Comparison of ENCODE assay signal across 21 cellular contexts in genomic region chr2:191113761-191114160, GRCh38. TPM values are rescaled to one million over a fixed set of nuclear protein-coding genes. Genes with fewer than 3 reads are reported as not detected.
DNase-seq lines count a peak whose midpoint lies in the region; ATAC-seq, FAIRE-seq and TF ChIP-seq lines count a peak whose summit lies in the region.
"Had no signal": no experiment of that assay in that cellular context is flagged by ENCODE, and none has a peak within 500 bp of the region (broad histone marks: within the 10 kb centered on the region; RNA-seq: fewer than 3 reads in every experiment).

No MANE protein-coding gene starts in this region.

- no peak for FAIRE-seq in GM12878 (lab: Jason Lieb, UNC)
- FAIRE-seq: bronchial epithelial cell, TTC549 had no signal

- POLR2A ChIA-PET in GM12878 (lab: Charles Lee), result interaction anchor here (1.1 kb wide), 1 partner anchor 13 kb away, joined by 3 read pairs; no protein-coding TSS in a partner anchor

- H3K79me2 ChIP-seq in GM12878 (ENCODE audit: control insufficient read depth, insufficient read depth, low read length), result no peaks in the 10 kb centered on the region

- no peak for TF ChIP-seq CTCF in GM12878 (IDR thresholded peaks at IDR 0.05 in 2 of 3, conservative IDR thresholded peaks at IDR 0.05 in 1 of 3; ENCODE audit: control insufficient read depth in 2 of 3, extremely low read depth in 1 of 3, insufficient read depth in 1 of 3, low read depth in 3 of 3, low read length in 3 of 3)
- no peak for TF ChIP-seq CTCF in GM20000 (IDR thresholded peaks at IDR 0.05; ENCODE audit: extremely low read depth, missing control alignments)

- H3K27me3 Mint-ChIP-seq in activated naive CD4-positive, alpha-beta T cell treated with anti-CD3 and anti-CD28 coated beads, Interleukin-2, amount 50 U/mL, for 24 hours, result no peaks in the 10 kb centered on the region
- no peaks in the 10 kb centered on the region for H3K27me3 Mint-ChIP-seq in T-helper 17 cell

- no peak for TF ChIP-seq RAD21 in GM12878 (IDR thresholded peaks at IDR 0.05; ENCODE audit: insufficient read depth, low read depth, low read length)

- TF ChIP-seq EP300 in GM12878 (IDR thresholded peaks at IDR 0.05; ENCODE audit: borderline replicate concordance in 1 of 2, control insufficient read depth in 1 of 2, low read depth in 2 of 2, low read length in 2 of 2), result no peak

- H3K27ac Mint-ChIP-seq in activated naive CD4-positive, alpha-beta T cell treated with anti-CD3 and anti-CD28 coated beads, Interleukin-2, amount 50 U/mL, for 24 hours, result peak overlapping the region; percentile 95
- peak overlapping the region; percentile 86 for H3K27ac Mint-ChIP-seq in T-helper 17 cell

- peaks cover 43% of the 10 kb centered on the region for H3K36me3 Mint-ChIP-seq in activated naive CD4-positive, alpha-beta T cell treated with anti-CD3 and anti-CD28 coated beads, Interleukin-2, amount 50 U/mL, for 24 hours
- H3K36me3 Mint-ChIP-seq in T-helper 17 cell (ENCODE audit: low read depth), result peaks cover 2% of the 10 kb centered on the region

- no peak overlapping the region for H2AFZ ChIP-seq in GM12878 (ENCODE audit: control insufficient read depth, low read depth, low read length)

- H3K36me3 ChIP-seq in GM12878 (ENCODE audit: control insufficient read depth in 2 of 2, insufficient read depth in 2 of 2, low read length in 1 of 2), result no peaks in the 10 kb centered on the region
- H3K36me3 ChIP-seq: adrenal gland, thoracic aorta had no signal

- no peak overlapping the region for H3K9ac ChIP-seq in GM12878 (ENCODE audit: control insufficient read depth, insufficient read depth, low read length)

- SMC1A ChIA-PET in GM12878 (lab: Charles Lee; ENCODE audit: uncharacterized antibody, unreplicated experiment), result interaction anchor here (1.0 to 2.1 kb wide), 8 partner anchors 10 to 63 kb away, joined by 3 to 19 read pairs (median 4); no protein-coding TSS in a partner anchor

- no peaks in the 10 kb centered on the region for H4K20me1 ChIP-seq in GM12878 (ENCODE audit: control insufficient read depth, insufficient read depth)

- intact Hi-C loops in GM12878 (cut with micrococcal nuclease; ENCODE audit: unreplicated experiment), result loop anchor here (2.0 kb wide), 1 partner anchor 37 kb away; the partner anchor contains the start of gene STAT4

- no peaks in the 10 kb centered on the region for H3K9me3 Mint-ChIP-seq in activated naive CD4-positive, alpha-beta T cell treated with anti-CD3 and anti-CD28 coated beads, Interleukin-2, amount 50 U/mL, for 24 hours

- WGBS in GM12878 (ENCODE audit: insufficient coverage, insufficient replicate concordance, low lambda C conversion rate, missing lambda C conversion rate), result 41% methylated on average over 1 of the region's 1 CpG

- ATAC-seq in T-helper 17 cell (peak; percentile 26), GM12878 (no peak)
- ATAC-seq: Right ventricle myocardium inferior had no signal

- CTCF ChIA-PET in GM12878 (lab: Yijun Ruan, JAX), result interaction anchor here (0.7 to 4.9 kb wide), 4 partner anchors 42 to 101 kb away, joined by 3 to 29 read pairs (median 10); no protein-coding TSS in a partner anchor

- TF ChIP-seq POLR2A in GM12878 (IDR thresholded peaks at IDR 0.05; ENCODE audit: low read depth, low read length), result no peak

- DNase-seq in activated naive CD4-positive, alpha-beta T cell (lab: John Stamatoyannopoulos, UW), result no peak
- no peak for DNase-seq in T-helper 17 cell
- no peak for DNase-seq in GM12878 (ENCODE audit: low read depth, low spot score)
- peak; percentile 45 for DNase-seq in superior temporal gyrus (ENCODE audit: extremely low spot score)
- DNase-seq in NCI-H1092 treated with DMSO at 0.1 percent for 48 hours (lab: John Stamatoyannopoulos, UW), result no peak
- no peak for DNase-seq in GM20000 (ENCODE audit: low spot score)
- DNase-seq in DMS79 (lab: John Stamatoyannopoulos, UW), result no peak
- DNase-seq: activated CD4-positive, CD25-positive, alpha-beta regulatory T cell treated with anti-CD3 and anti-CD28 coated beads, Interleukin-2, amount 50 U/mL, for 72 hours; adrenal gland; dermis blood vessel endothelial cell; GDM1; glutamatergic neuron; NCI-H187; NCI-H69; nucleus accumbens had no signal

- BruUV-seq in GM12878 (replicated peaks; lab: Mats Ljungman, UMichigan), result no TSS peak

- H3K4me1 Mint-ChIP-seq in activated naive CD4-positive, alpha-beta T cell treated with anti-CD3 and anti-CD28 coated beads, Interleukin-2, amount 50 U/mL, for 24 hours, result peaks cover 90% of the 10 kb centered on the region
- H3K4me1 Mint-ChIP-seq in T-helper 17 cell, result peaks cover 45% of the 10 kb centered on the region

- H3K9me3 ChIP-seq in T-helper 17 cell (ENCODE audit: control insufficient read depth, low read length, poor library complexity, severe bottlenecking), result no peaks in the 10 kb centered on the region
- no peaks in the 10 kb centered on the region; the same call in 2 of the 3 replicates for H3K9me3 ChIP-seq in GM12878 (replicated peaks; ENCODE audit: control insufficient read depth, insufficient read depth, low read length)
- H3K9me3 ChIP-seq: adrenal gland, thoracic aorta had no signal

- in situ Hi-C loops in GM12878 (cut with MboI), result no loop called here

- no peaks in the 10 kb centered on the region for H3K27me3 ChIP-seq in GM12878 (replicated peaks in 1 of 2; ENCODE audit: control insufficient read depth in 2 of 2, insufficient read depth in 2 of 2, low read length in 1 of 2)
- H3K27me3 ChIP-seq: adrenal gland had no signal

- peak overlapping the region; percentile 72 for H3K4me2 ChIP-seq in GM12878 (ENCODE audit: control insufficient read depth, insufficient read depth)

- H3K4me1 ChIP-seq in GM12878 (ENCODE audit: control insufficient read depth, insufficient read depth, low read length), result peaks cover 36% of the 10 kb centered on the region
- H3K4me1 ChIP-seq: adrenal gland had no signal

- no peak overlapping the region for H3K4me3 ChIP-seq in GM12878
- H3K4me3 ChIP-seq: adrenal gland had no signal

- RAD21 ChIA-PET in GM12878 (lab: Charles Lee; ENCODE audit: unreplicated experiment), result interaction anchor here (1.1 to 2.4 kb wide), 7 partner anchors 9 to 64 kb away, joined by 3 to 11 read pairs (median 4); partner anchors contain the start of gene STAT4

- H3K4me3 Mint-ChIP-seq in activated naive CD4-positive, alpha-beta T cell treated with anti-CD3 and anti-CD28 coated beads, Interleukin-2, amount 50 U/mL, for 24 hours, result peak overlapping the region; percentile 67
- peak overlapping the region; percentile 12 for H3K4me3 Mint-ChIP-seq in T-helper 17 cell

- no peak overlapping the region for H3K27ac ChIP-seq in GM12878 (ENCODE audit: control insufficient read depth, insufficient read depth)
- H3K27ac ChIP-seq: adrenal gland, thoracic aorta had no signal

TF ChIP-seq in GM12878, 131 proteins besides CTCF, POLR2A, EP300 and RAD21 (continues in another document):
- no peak for TF ChIP-seq BHLHE40 (IDR thresholded peaks at IDR 0.05; ENCODE audit: borderline replicate concordance in 1 of 2, low read depth in 2 of 2, low read length in 1 of 2)
- no peak for TF ChIP-seq CHD2 (IDR thresholded peaks at IDR 0.05; ENCODE audit: borderline replicate concordance, low read depth, low read length)
- TF ChIP-seq ASH2L (IDR thresholded peaks at IDR 0.05; ENCODE audit: borderline replicate concordance, low read depth), result no peak
- no peak for TF ChIP-seq ZNF384 (IDR thresholded peaks at IDR 0.05; ENCODE audit: borderline replicate concordance, low read depth, low read length)
- TF ChIP-seq ZNF24 (IDR thresholded peaks at IDR 0.05), result no peak
- TF ChIP-seq ZBTB40 (IDR thresholded peaks at IDR 0.05; ENCODE audit: borderline replicate concordance), result no peak

RNA-seq across cellular contexts. Expression of gene STAT4, which starts 37.0 kb away (rescaled TPM):
- total RNA-seq in T-helper 17 cell (100 to 1,000 TPM; 117 to 128 TPM), GM12878 (2014; rRNA removed) (6.7 and 8.3 TPM in 2 replicates), GM12878 (2014; rRNA removed; fragmentation: Illumina TruSeq; extraction: Trizol) (9.3 and 11.2 TPM in 2 replicates), GM12878 (2021) (5.7 and 6.9 TPM in 2 replicates)
- total RNA-seq in GM12878 (2013; cell fraction: nucleolus; rRNA removed), result 144 and 145 TPM in 2 replicates
- polyA plus RNA-seq in GM12878 (2011; ENCODE audit: low read depth), result 1.1 TPM
- polyA plus RNA-seq in GM12878 (2011; rRNA removed) (4.9 and 6.0 TPM in 2 replicates), GM12878 (2014; fragmentation: Illumina TruSeq; extraction: Trizol) (9.3 TPM in 2 replicates), GM12878 (2014; fragmentation: Nextera tagmentation; extraction: Ambion mirVana) (1 to 10 TPM; 3.1 to 4.4 TPM), GM12878 (2014; rRNA removed) (5.7 and 7.5 TPM in 2 replicates), GM12878 (2016; fragmentation: Nextera tagmentation; extraction: Ambion mirVana) (1 to 10 TPM; 7.3 to 7.9 TPM)
- 1.7 and 1.9 TPM in 2 replicates for polyA plus RNA-seq in GM12878 (2011; cell fraction: cytosol; rRNA removed)
- polyA plus RNA-seq in GM12878 (2011; cell fraction: nucleus; rRNA removed), result 4.0 and 5.4 TPM in 2 replicates
- polyA plus RNA-seq in GM12878 (2012), result 1.8 and 1.9 TPM in 2 replicates
- 3.2 and 6.2 TPM in 2 replicates for polyA minus RNA-seq in GM12878 (2011; rRNA and poly(A)+ RNA removed)
- 3.3 and 3.6 TPM in 2 replicates for polyA minus RNA-seq in GM12878 (2011; cell fraction: cytosol; rRNA and poly(A)+ RNA removed)
- 6.3 and 6.6 TPM in 2 replicates for polyA minus RNA-seq in GM12878 (2011; cell fraction: nucleus; rRNA and poly(A)+ RNA removed)
- total RNA-seq: HT1080 had no signal
